1 cellular context compared by ENCODE assay signal in genomic region chr9:5529683-5530221, GRCh38.
TF ChIP-seq lines count a peak whose summit lies in the region.

No MANE protein-coding gene starts in this region.

TF ChIP-seq in WTC11, 78 proteins besides CTCF, POLR2A, EP300 and RAD21 (continued from another document):
- no peak for TF ChIP-seq ZBTB43 (CRISPR knock-in tag; IDR thresholded peaks at IDR 0.05)
